9 cellular contexts compared by ENCODE assay signal in genomic region chr17:73293480-73293911, GRCh38. TPM values are rescaled to one million over a fixed set of nuclear protein-coding genes. Genes with fewer than 3 reads are reported as not detected.
DNase-seq lines count a peak whose midpoint lies in the region; ATAC-seq and TF ChIP-seq lines count a peak whose summit lies in the region.
"Had no signal": no experiment of that assay in that cellular context is flagged by ENCODE, and none has a peak within 500 bp of the region (broad histone marks: within the 10 kb centered on the region; RNA-seq: fewer than 3 reads in every experiment).

No MANE protein-coding gene starts in this region.

- intact Hi-C loops in left ventricle myocardium superior (cut with micrococcal nuclease), result no loop called here
- intact Hi-C loops in sigmoid colon (cut with DNase I), result no loop called here

- H3K4me3 ChIP-seq in sigmoid colon, result no peak overlapping the region

- H3K36me3 ChIP-seq in sigmoid colon, result no peaks in the 10 kb centered on the region

- TF ChIP-seq EP300 in sigmoid colon (IDR thresholded peaks at IDR 0.05), result peak in 1 of 4 donors; percentile 62

- TF ChIP-seq POLR2A in sigmoid colon (IDR thresholded peaks at IDR 0.05), result no peak

- WGBS in sigmoid colon, 2 donors, result 71 to 76% methylated on average over 9 of the region's 9 CpGs

- no peak for TF ChIP-seq CTCF in sigmoid colon (IDR thresholded peaks at IDR 0.05)

- peaks cover 0 to 90% (median 82%) of the 10 kb centered on the region in 4 donors for H3K4me1 ChIP-seq in sigmoid colon

- peak; percentile 67 for DNase-seq in GM04503 (ENCODE audit: low read depth)
- DNase-seq in astrocyte of the hippocampus (ENCODE audit: low read depth, low spot score), result peak; percentile 85
- DNase-seq in left ventricle myocardium superior, result peak; percentile 66
- DNase-seq in sigmoid colon, result peak; percentile 92
- DNase-seq in SHP77 (lab: John Stamatoyannopoulos, UW), result no peak
- DNase-seq in effector CD4-positive, alpha-beta T cell, result no peak
- no peak for DNase-seq in NCI-H82 (lab: John Stamatoyannopoulos, UW)
- DNase-seq in NCI-H2081 treated with DMSO at 0.1 percent for 48 hours (lab: John Stamatoyannopoulos, UW), result no peak
- DNase-seq: GOT3 had no signal

- peak overlapping the region; percentile 76 to 100 (median 86) for H3K27ac ChIP-seq in sigmoid colon

- ATAC-seq in left ventricle myocardium superior, result peak; percentile 55

- no peaks in the 10 kb centered on the region for H3K27me3 ChIP-seq in sigmoid colon

- H3K9me3 ChIP-seq in sigmoid colon, result no peaks in the 10 kb centered on the region

RNA-seq across cellular contexts. Expression of gene CDC42EP4, which starts 18.3 kb away (rescaled TPM):
- total RNA-seq in left ventricle myocardium superior (51.4 TPM), sigmoid colon (10 to 100 TPM; 68.1 to 87.6 (median 76.0) TPM)
- 10 to 100 TPM; 44.0 to 57.3 (median 46.2) TPM for polyA plus RNA-seq in sigmoid colon

RNA-seq across cellular contexts. Expression of gene CPSF4L, which starts 31.8 kb away (rescaled TPM):
- total RNA-seq in left ventricle myocardium superior (not detected), sigmoid colon (not detected)
- polyA plus RNA-seq in sigmoid colon, result not detected

Comparison
In these comparisons a context has a peak if more than half of its experiments do, and no peak if none do; other contexts are left out.
1. DNase-seq: peak in GM04503 (single experiment), astrocyte of the hippocampus (single experiment), left ventricle myocardium superior (single experiment) and sigmoid colon (single experiment); none in SHP77 (0 of 2), effector CD4-positive, alpha-beta T cell (single experiment), NCI-H82 (single experiment) and NCI-H2081 treated with DMSO at 0.1 percent for 48 hours (single experiment).